Comparison of ENCODE assay signal across 8 cellular contexts in genomic region chr14:73741386-73741875, GRCh38. TPM values are rescaled to one million over a fixed set of nuclear protein-coding genes. Genes with fewer than 3 reads are reported as not detected.
DNase-seq lines count a peak whose midpoint lies in the region; ATAC-seq and TF ChIP-seq lines count a peak whose summit lies in the region.

No MANE protein-coding gene starts in this region.

- H3K27me3 ChIP-seq in effector memory CD4-positive, alpha-beta T cell (replicated peaks; ENCODE audit: control insufficient read depth, insufficient read depth, low read length, poor library complexity, severe bottlenecking), result no peaks in the 10 kb centered on the region
- H3K27me3 ChIP-seq in mesendoderm (ENCODE audit: insufficient read depth, low read length, poor library complexity), result no peaks in the 10 kb centered on the region

- H3K79me1 ChIP-seq in mesendoderm (ENCODE audit: low read length), result peaks cover 18% of the 10 kb centered on the region

- DNase-seq in GM10248 (ENCODE audit: extremely low spot score) (peak; percentile 75), M059J (ENCODE audit: low read depth) (peak; percentile 29), mesendoderm (peak; percentile 90), middle frontal gyrus (ENCODE audit: extremely low spot score, low spot score) (no peak)
- DNase-seq in activated CD4-positive, alpha-beta T cell treated with anti-CD3 and anti-CD28 coated beads, Interleukin-2, amount 50 U/mL, for 4 hours, result peak; percentile 58 to 62
- DNase-seq in effector memory CD4-positive, alpha-beta T cell, result peak; percentile 55 to 64 (median 57)
- peak; percentile 52 to 59 for DNase-seq in stimulated activated CD8-positive, alpha-beta memory T cell treated with anti-CD3 and anti-CD28 coated beads, Interleukin-7, amount 100 ng/mL, for 4 hours (ENCODE audit: low read depth in 2 of 2)

- peaks cover 13% of the 10 kb centered on the region for H3K79me2 ChIP-seq in mesendoderm (ENCODE audit: control insufficient read depth, insufficient read depth, low read length)

- peaks cover 26% of the 10 kb centered on the region for H3K36me3 ChIP-seq in effector memory CD4-positive, alpha-beta T cell (ENCODE audit: control insufficient read depth, insufficient read depth, low read length)
- peaks cover 3% of the 10 kb centered on the region for H3K36me3 ChIP-seq in mesendoderm (ENCODE audit: control insufficient read depth, insufficient read depth, low read length)

- peak overlapping the region; percentile 39 for H3K4ac ChIP-seq in mesendoderm (ENCODE audit: low read depth, low read length)

- no peak overlapping the region for H4K8ac ChIP-seq in mesendoderm (ENCODE audit: low read depth, low read length)

- H3K23ac ChIP-seq in mesendoderm (ENCODE audit: low read length), result no peak overlapping the region

- peak overlapping the region; percentile 23 for H3K4me2 ChIP-seq in mesendoderm (ENCODE audit: low read length)

- no peak overlapping the region for H2BK5ac ChIP-seq in mesendoderm (ENCODE audit: low read length)

- no peak overlapping the region for H4K5ac ChIP-seq in mesendoderm (ENCODE audit: low read length)

- no peak overlapping the region for H2AK5ac ChIP-seq in mesendoderm (ENCODE audit: low read length)

- TF ChIP-seq CTCF in GM10248 (IDR thresholded peaks at IDR 0.05; ENCODE audit: control extremely low read depth, extremely low read depth, low read depth, missing control alignments), result no peak

- H3K56ac ChIP-seq in mesendoderm (ENCODE audit: low read length), result peak overlapping the region; percentile 76

- peak overlapping the region; percentile 80 for H3K27ac ChIP-seq in effector memory CD4-positive, alpha-beta T cell (ENCODE audit: insufficient read depth, low read length, poor library complexity, severe bottlenecking)
- peak overlapping the region; percentile 28 for H3K27ac ChIP-seq in mesendoderm (ENCODE audit: low read depth, low read length)

- H3K4me3 ChIP-seq in effector memory CD4-positive, alpha-beta T cell (ENCODE audit: insufficient read depth, low read depth, low read length, poor library complexity, severe bottlenecking), result peak overlapping the region; percentile 41
- H3K4me3 ChIP-seq in mesendoderm (ENCODE audit: low read length), result no peak overlapping the region

- no peak overlapping the region for H2BK15ac ChIP-seq in mesendoderm (replicated peaks; ENCODE audit: low read depth)

- no peak overlapping the region for H3K18ac ChIP-seq in mesendoderm (ENCODE audit: low read length)

- POLR2A ChIA-PET in GM10248 (lab: Yijun Ruan, JAX), result interaction anchor here (0.6 to 3.9 kb wide), 3 partner anchors 13 to 89 kb away, joined by 4 to 26 read pairs (median 10); a partner anchor contains a TSS

- WGBS in mesendoderm (ENCODE audit: extremely low coverage, insufficient coverage, low lambda C conversion rate), result no CpG with 5 or more reads among the region's 12 CpGs

- ATAC-seq in HG03045 (IDR thresholded peaks at IDR 0.05; ENCODE audit: unreplicated experiment), result no peak

- no peaks in the 10 kb centered on the region for H3K9me3 ChIP-seq in effector memory CD4-positive, alpha-beta T cell (ENCODE audit: control insufficient read depth, low read length)

- CTCF ChIA-PET in GM10248 (lab: Yijun Ruan, JAX), result interaction anchor here (0.7 to 11.5 kb wide), 11 partner anchors 8 to 89 kb away, joined by 3 to 128 read pairs (median 6); partner anchors contain the start of gene PNMA1

- peaks cover 67% of the 10 kb centered on the region for H3K4me1 ChIP-seq in effector memory CD4-positive, alpha-beta T cell (ENCODE audit: control insufficient read depth, insufficient read depth, low read length, poor library complexity, severe bottlenecking)
- peaks cover 10% of the 10 kb centered on the region for H3K4me1 ChIP-seq in mesendoderm (ENCODE audit: control insufficient read depth, low read depth, low read length)

- H3K9ac ChIP-seq in mesendoderm (ENCODE audit: low read length), result peak overlapping the region; percentile 53

- no peak overlapping the region for H2BK120ac ChIP-seq in mesendoderm (ENCODE audit: low read depth, low read length)

RNA-seq across cellular contexts. Expression of gene PNMA1, which starts 27.2 kb away (rescaled TPM):
- 8.6 and 16.8 TPM in 2 replicates for total RNA-seq in M059J (2014; rRNA removed; shearing (Covaris generic))
- polyA plus RNA-seq in mesendoderm (2013, experiment 1 of 2), result 34.5 TPM
- 34.4 TPM for polyA plus RNA-seq in mesendoderm (2013, experiment 2 of 2)
